Comparison of ENCODE assay signal across 8 cellular contexts in the genomic region with DNA sequence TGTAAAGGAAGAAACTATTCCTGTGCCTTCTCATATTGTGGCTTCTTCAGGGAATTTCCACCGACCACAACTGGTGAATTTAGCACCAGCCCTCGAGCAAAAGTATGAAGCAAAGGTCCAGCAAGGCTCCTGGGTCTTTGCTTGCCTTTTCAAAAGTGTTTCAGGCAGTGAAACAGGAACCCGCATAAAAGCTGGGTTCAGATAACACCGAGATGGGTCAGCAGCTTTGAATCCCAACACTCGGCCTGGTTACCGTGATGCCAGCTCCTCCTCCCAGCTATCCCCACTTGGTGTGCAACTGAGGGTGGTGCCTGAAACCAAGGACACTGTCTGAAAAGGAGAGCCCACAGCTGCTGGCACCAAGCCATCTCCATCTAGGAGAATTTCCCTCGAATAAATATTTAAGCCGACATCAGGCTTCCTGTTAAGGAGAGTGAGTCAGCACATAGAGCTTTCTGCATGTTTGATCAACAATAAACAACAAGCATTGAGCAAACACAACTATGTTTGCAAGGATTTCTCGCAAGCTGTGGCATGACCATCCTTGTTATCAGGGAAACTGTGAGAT.
DNase-seq lines count a peak whose midpoint lies in the region; ATAC-seq and TF ChIP-seq lines count a peak whose summit lies in the region.

No MANE protein-coding gene starts in this region.

- DNase-seq in GM03348 (ENCODE audit: low spot score) (peak; percentile 45), Panc1 (ENCODE audit: low read depth, low spot score) (peak; percentile 78), fibroblast of gingiva (ENCODE audit: low read depth) (peak; percentile 94), pulmonary artery endothelial cell (ENCODE audit: low read depth, low spot score) (peak; percentile 76), NCI-H187 treated with DMSO at 0.1 percent for 48 hours (lab: John Stamatoyannopoulos, UW) (no peak), KG1 (lab: John Stamatoyannopoulos, UW) (no peak)
- no peak for DNase-seq in activated T-cell treated with anti-CD3 and anti-CD28 coated beads, Interleukin-2, amount 50 U/mL, for 4 hours
- DNase-seq in stimulated activated naive CD8-positive, alpha-beta T cell treated with anti-CD3 and anti-CD28 coated beads, Interleukin-15, Interleukin-2, amounts not matched to agents 100 U/mL and 50 U/mL, for 24 hours: no peak

- peaks cover 36% of the 10 kb centered on the region for H3K4me1 ChIP-seq in Panc1 (ENCODE audit: control insufficient read depth, insufficient read depth, low read length)

- intact Hi-C loops in Panc1 (cut with micrococcal nuclease; ENCODE audit: unreplicated experiment): no loop called here

- no peak overlapping the region for H3K4me3 Mint-ChIP-seq in activated T-cell treated with anti-CD3 and anti-CD28 coated beads, Interleukin-2, amount 50 U/mL, for 4 hours

- CTCF ChIA-PET in Panc1 (lab: Charles Lee): interaction anchor here (1.5 kb wide), 1 partner anchor 225 kb away, joined by 8 read pairs; no protein-coding TSS in a partner anchor

- H3K9me3 Mint-ChIP-seq in activated T-cell treated with anti-CD3 and anti-CD28 coated beads, Interleukin-2, amount 50 U/mL, for 4 hours: no peaks in the 10 kb centered on the region

- no peaks in the 10 kb centered on the region for H3K4me1 Mint-ChIP-seq in activated T-cell treated with anti-CD3 and anti-CD28 coated beads, Interleukin-2, amount 50 U/mL, for 4 hours (ENCODE audit: low read depth)

- no peaks in the 10 kb centered on the region for H3K27me3 ChIP-seq in Panc1 (ENCODE audit: control insufficient read depth, insufficient read depth, low read length)

- peaks cover 27% of the 10 kb centered on the region for H3K27me3 Mint-ChIP-seq in activated T-cell treated with anti-CD3 and anti-CD28 coated beads, Interleukin-2, amount 50 U/mL, for 4 hours (ENCODE audit: low read depth)

- POLR2A ChIA-PET in Panc1 (lab: Charles Lee): interaction anchor here (0.6 to 0.9 kb wide), 2 partner anchors 21 to 223 kb away, joined by 3 to 6 read pairs; no protein-coding TSS in a partner anchor

- H3K9me3 ChIP-seq in Panc1 (ENCODE audit: control insufficient read depth, insufficient read depth, low read depth, low read length): no peaks in the 10 kb centered on the region

- in situ Hi-C loops in Panc1 (cut with HindIII; ENCODE audit: low pct_unique_long_range_greater_than_20kb, low sequenced_read_pairs): no loop called here

- H3K4me3 ChIP-seq in Panc1 (ENCODE audit: low read depth in 2 of 2, low read length in 2 of 2): peak overlapping the region in 1 of 2 experiments; percentile 3; a peak in 1 of 4 replicates

- peak overlapping the region; percentile 94 for H3K27ac ChIP-seq in Panc1 (ENCODE audit: low read length)

- peak; percentile 93 for ATAC-seq in Panc1
- no peak for ATAC-seq in activated T-cell treated with anti-CD3 and anti-CD28 coated beads, Interleukin-2, amount 50 U/mL, for 4 hours
- no peak for ATAC-seq in stimulated activated naive CD8-positive, alpha-beta T cell treated with anti-CD3 and anti-CD28 coated beads, Interleukin-15, Interleukin-2, amounts not matched to agents 100 U/mL and 50 U/mL, for 24 hours

- no peaks in the 10 kb centered on the region for H3K36me3 Mint-ChIP-seq in activated T-cell treated with anti-CD3 and anti-CD28 coated beads, Interleukin-2, amount 50 U/mL, for 4 hours (ENCODE audit: insufficient read depth)

- H3K36me3 ChIP-seq in Panc1 (ENCODE audit: control insufficient read depth, insufficient read depth, low read length): peaks cover 8% of the 10 kb centered on the region

- no TSS peak for BruUV-seq in Panc1 (replicated peaks; lab: Mats Ljungman, UMichigan)

- TF ChIP-seq CTCF in Panc1 (IDR thresholded peaks at IDR 0.05): no peak

Comparison
In these comparisons a context has a peak if more than half of its experiments do, and no peak if none do; other contexts are left out.
1. DNase-seq: peak in GM03348 (single experiment), Panc1 (single experiment), fibroblast of gingiva (single experiment) and pulmonary artery endothelial cell (single experiment); none in NCI-H187 treated with DMSO at 0.1 percent for 48 hours (single experiment), activated T-cell treated with anti-CD3 and anti-CD28 coated beads, Interleukin-2, amount 50 U/mL, for 4 hours (single experiment), stimulated activated naive CD8-positive, alpha-beta T cell treated with anti-CD3 and anti-CD28 coated beads, Interleukin-15, Interleukin-2, amounts not matched to agents 100 U/mL and 50 U/mL, for 24 hours (single experiment) and KG1 (single experiment).